In genomic region chr1:1400576-1401456, GRCh38 we compare ENCODE assay signal across 1 cellular context.
TF ChIP-seq lines count a peak whose summit lies in the region.

No MANE protein-coding gene starts in this region.

TF ChIP-seq in HepG2, 621 proteins besides CTCF, POLR2A, EP300 and RAD21 (continued from another document and continues in another):
- TF ChIP-seq ARID4A (CRISPR knock-in tag; IDR thresholded peaks at IDR 0.05; ENCODE audit: borderline replicate concordance) (peak; percentile 98), SSRP1 (CRISPR knock-in tag; IDR thresholded peaks at IDR 0.05) (peak; percentile 88), HMGXB3 (CRISPR knock-in tag; IDR thresholded peaks at IDR 0.05; ENCODE audit: borderline replicate concordance) (no peak), SIN3B (IDR thresholded peaks at IDR 0.05; ENCODE audit: low read length) (no peak), FOSL2 (CRISPR knock-in tag; IDR thresholded peaks at IDR 0.05) (peak; percentile 83), ZFP62 (CRISPR knock-in tag; IDR thresholded peaks at IDR 0.05) (no peak), ZBTB49 (CRISPR knock-in tag; IDR thresholded peaks at IDR 0.05; ENCODE audit: borderline replicate concordance) (no peak), TRIM22 (IDR thresholded peaks at IDR 0.05) (no peak), ZNF704 (CRISPR knock-in tag; IDR thresholded peaks at IDR 0.05; ENCODE audit: borderline replicate concordance) (0 out of 2 replicates have a peak, but pooled peaks have one; percentile 52), JUN (CRISPR knock-in tag; IDR thresholded peaks at IDR 0.05) (peak; percentile 88), ZNF547 (CRISPR knock-in tag; IDR thresholded peaks at IDR 0.05) (peak; percentile 41), MED1 (CRISPR knock-in tag; IDR thresholded peaks at IDR 0.05) (peak; percentile 99), FOXP1 (IDR thresholded peaks at IDR 0.05) (peak; percentile 93), FOXP1 (CRISPR knock-in tag; IDR thresholded peaks at IDR 0.05) (peak; percentile 99), ZNF513 (CRISPR knock-in tag; conservative IDR thresholded peaks at IDR 0.05) (no peak), ZFX (CRISPR knock-in tag; IDR thresholded peaks at IDR 0.05; ENCODE audit: low read depth) (peak; percentile 93), MXD1 (CRISPR knock-in tag; IDR thresholded peaks at IDR 0.05) (no peak; the same call in none of the 2 replicates), CEBPB (IDR thresholded peaks at IDR 0.05; ENCODE audit: borderline replicate concordance, low read depth, low read length) (no peak), POLR2G (IDR thresholded peaks at IDR 0.05; ENCODE audit: low read depth, low read length) (peak; percentile 69), KIAA2018 (CRISPR knock-in tag; IDR thresholded peaks at IDR 0.05; ENCODE audit: borderline replicate concordance) (0 out of 2 replicates have a peak, but pooled peaks have one; percentile 74), ZNF232 (CRISPR knock-in tag; IDR thresholded peaks at IDR 0.05; ENCODE audit: borderline replicate concordance) (peak; percentile 69; the same call in 1 of the 2 replicates), SMAD9 (CRISPR knock-in tag; IDR thresholded peaks at IDR 0.05) (peak; percentile 84; the same call in 1 of the 2 replicates), NFKB2 (CRISPR knock-in tag; IDR thresholded peaks at IDR 0.05; ENCODE audit: borderline replicate concordance) (peak; percentile 68; the same call in 1 of the 2 replicates), CSRNP2 (CRISPR knock-in tag; conservative IDR thresholded peaks at IDR 0.05; ENCODE audit: low read depth) (peak; percentile 16; the same call in 1 of the 2 replicates)
